1 cellular context compared by ENCODE assay signal in the genomic region with DNA sequence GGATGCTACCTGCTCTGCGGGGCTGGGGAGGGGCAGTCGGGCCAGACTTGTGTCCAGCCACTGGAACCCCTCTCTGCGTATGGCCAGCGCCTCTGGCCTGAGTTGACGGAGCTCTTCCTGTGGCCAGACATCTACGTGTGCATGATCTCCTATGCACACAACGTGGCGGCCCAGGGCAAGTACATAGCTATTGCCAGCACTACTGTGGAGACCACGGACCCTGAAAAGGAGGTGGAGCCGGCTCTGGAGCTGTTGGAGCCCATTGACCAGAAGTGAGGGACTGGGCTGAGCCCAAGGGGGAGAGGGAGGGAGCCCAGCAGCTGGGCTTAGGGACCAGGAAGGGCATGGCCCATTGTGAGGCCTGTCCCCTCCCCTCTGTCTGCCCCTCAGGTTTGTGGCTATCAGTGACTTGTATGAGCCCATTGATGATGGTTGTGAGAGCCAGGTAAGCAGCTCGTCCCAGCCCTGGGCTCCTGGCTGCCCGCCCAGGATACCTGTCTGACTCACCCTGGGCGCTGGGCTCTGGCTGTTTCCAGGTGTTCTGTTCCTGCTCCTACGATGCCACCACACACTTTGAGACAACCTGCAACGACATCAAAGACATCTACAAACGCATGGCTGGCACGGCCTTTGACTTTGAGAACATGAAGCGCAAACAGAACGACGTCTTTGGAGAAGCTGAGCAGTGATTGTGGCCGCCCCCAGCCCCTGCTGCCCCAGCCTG.
TF ChIP-seq lines count a peak whose summit lies in the region.

No MANE protein-coding gene starts in this region.

TF ChIP-seq in GM23338, 12 proteins besides CTCF, POLR2A, EP300 and RAD21 (continued from another document):
- TF ChIP-seq, protein P1, sequence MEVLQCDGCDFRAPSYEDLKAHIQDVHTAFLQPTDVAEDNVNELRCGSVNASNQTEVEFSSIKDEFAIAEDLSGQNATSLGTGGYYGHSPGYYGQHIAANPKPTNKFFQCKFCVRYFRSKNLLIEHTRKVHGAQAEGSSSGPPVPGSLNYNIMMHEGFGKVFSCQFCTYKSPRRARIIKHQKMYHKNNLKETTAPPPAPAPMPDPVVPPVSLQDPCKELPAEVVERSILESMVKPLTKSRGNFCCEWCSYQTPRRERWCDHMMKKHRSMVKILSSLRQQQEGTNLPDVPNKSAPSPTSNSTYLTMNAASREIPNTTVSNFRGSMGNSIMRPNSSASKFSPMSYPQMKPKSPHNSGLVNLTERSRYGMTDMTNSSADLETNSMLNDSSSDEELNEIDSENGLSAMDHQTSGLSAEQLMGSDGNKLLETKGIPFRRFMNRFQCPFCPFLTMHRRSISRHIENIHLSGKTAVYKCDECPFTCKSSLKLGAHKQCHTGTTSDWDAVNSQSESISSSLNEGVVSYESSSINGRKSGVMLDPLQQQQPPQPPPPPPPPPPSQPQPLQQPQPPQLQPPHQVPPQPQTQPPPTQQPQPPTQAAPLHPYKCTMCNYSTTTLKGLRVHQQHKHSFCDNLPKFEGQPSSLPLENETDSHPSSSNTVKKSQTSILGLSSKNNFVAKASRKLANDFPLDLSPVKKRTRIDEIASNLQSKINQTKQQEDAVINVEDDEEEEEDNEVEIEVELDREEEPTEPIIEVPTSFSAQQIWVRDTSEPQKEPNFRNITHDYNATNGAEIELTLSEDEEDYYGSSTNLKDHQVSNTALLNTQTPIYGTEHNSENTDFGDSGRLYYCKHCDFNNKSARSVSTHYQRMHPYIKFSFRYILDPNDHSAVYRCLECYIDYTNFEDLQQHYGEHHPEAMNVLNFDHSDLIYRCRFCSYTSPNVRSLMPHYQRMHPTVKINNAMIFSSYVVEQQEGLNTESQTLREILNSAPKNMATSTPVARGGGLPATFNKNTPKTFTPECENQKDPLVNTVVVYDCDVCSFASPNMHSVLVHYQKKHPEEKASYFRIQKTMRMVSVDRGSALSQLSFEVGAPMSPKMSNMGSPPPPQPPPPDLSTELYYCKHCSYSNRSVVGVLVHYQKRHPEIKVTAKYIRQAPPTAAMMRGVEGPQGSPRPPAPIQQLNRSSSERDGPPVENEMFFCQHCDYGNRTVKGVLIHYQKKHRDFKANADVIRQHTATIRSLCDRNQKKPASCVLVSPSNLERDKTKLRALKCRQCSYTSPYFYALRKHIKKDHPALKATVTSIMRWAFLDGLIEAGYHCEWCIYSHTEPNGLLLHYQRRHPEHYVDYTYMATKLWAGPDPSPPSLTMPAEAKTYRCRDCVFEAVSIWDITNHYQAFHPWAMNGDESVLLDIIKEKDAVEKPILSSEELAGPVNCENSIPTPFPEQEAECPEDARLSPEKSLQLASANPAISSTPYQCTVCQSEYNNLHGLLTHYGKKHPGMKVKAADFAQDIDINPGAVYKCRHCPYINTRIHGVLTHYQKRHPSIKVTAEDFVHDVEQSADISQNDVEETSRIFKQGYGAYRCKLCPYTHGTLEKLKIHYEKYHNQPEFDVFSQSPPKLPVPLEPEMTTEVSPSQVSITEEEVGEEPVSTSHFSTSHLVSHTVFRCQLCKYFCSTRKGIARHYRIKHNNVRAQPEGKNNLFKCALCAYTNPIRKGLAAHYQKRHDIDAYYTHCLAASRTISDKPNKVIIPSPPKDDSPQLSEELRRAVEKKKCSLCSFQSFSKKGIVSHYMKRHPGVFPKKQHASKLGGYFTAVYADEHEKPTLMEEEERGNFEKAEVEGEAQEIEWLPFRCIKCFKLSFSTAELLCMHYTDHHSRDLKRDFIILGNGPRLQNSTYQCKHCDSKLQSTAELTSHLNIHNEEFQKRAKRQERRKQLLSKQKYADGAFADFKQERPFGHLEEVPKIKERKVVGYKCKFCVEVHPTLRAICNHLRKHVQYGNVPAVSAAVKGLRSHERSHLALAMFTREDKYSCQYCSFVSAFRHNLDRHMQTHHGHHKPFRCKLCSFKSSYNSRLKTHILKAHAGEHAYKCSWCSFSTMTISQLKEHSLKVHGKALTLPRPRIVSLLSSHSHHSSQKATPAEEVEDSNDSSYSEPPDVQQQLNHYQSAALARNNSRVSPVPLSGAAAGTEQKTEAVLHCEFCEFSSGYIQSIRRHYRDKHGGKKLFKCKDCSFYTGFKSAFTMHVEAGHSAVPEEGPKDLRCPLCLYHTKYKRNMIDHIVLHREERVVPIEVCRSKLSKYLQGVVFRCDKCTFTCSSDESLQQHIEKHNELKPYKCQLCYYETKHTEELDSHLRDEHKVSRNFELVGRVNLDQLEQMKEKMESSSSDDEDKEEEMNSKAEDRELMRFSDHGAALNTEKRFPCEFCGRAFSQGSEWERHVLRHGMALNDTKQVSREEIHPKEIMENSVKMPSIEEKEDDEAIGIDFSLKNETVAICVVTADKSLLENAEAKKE (CRISPR knock-in tag; IDR thresholded peaks at IDR 0.05), result no peak
- TF ChIP-seq ZNF114 (CRISPR knock-in tag; IDR thresholded peaks at IDR 0.05) (no peak), ZNF331 (CRISPR knock-in tag; IDR thresholded peaks at IDR 0.05; ENCODE audit: low read depth) (no peak), NANOG (IDR thresholded peaks at IDR 0.05; ENCODE audit: borderline replicate concordance) (no peak), POLR2AphosphoS5 (IDR thresholded peaks at IDR 0.05; ENCODE audit: low read depth) (no peak), CREB1 (CRISPR knock-in tag; IDR thresholded peaks at IDR 0.05; ENCODE audit: low read depth) (no peak), STAT1 (IDR thresholded peaks at IDR 0.05; ENCODE audit: unreplicated experiment) (no peak), EZH2 (IDR thresholded peaks at IDR 0.05; ENCODE audit: low read depth, unreplicated experiment) (no peak)
- TF ChIP-seq, protein P2, sequence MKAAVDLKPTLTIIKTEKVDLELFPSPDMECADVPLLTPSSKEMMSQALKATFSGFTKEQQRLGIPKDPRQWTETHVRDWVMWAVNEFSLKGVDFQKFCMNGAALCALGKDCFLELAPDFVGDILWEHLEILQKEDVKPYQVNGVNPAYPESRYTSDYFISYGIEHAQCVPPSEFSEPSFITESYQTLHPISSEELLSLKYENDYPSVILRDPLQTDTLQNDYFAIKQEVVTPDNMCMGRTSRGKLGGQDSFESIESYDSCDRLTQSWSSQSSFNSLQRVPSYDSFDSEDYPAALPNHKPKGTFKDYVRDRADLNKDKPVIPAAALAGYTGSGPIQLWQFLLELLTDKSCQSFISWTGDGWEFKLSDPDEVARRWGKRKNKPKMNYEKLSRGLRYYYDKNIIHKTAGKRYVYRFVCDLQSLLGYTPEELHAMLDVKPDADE (IDR thresholded peaks at IDR 0.05), result no peak
- TF ChIP-seq, protein P3, sequence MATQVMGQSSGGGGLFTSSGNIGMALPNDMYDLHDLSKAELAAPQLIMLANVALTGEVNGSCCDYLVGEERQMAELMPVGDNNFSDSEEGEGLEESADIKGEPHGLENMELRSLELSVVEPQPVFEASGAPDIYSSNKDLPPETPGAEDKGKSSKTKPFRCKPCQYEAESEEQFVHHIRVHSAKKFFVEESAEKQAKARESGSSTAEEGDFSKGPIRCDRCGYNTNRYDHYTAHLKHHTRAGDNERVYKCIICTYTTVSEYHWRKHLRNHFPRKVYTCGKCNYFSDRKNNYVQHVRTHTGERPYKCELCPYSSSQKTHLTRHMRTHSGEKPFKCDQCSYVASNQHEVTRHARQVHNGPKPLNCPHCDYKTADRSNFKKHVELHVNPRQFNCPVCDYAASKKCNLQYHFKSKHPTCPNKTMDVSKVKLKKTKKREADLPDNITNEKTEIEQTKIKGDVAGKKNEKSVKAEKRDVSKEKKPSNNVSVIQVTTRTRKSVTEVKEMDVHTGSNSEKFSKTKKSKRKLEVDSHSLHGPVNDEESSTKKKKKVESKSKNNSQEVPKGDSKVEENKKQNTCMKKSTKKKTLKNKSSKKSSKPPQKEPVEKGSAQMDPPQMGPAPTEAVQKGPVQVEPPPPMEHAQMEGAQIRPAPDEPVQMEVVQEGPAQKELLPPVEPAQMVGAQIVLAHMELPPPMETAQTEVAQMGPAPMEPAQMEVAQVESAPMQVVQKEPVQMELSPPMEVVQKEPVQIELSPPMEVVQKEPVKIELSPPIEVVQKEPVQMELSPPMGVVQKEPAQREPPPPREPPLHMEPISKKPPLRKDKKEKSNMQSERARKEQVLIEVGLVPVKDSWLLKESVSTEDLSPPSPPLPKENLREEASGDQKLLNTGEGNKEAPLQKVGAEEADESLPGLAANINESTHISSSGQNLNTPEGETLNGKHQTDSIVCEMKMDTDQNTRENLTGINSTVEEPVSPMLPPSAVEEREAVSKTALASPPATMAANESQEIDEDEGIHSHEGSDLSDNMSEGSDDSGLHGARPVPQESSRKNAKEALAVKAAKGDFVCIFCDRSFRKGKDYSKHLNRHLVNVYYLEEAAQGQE (IDR thresholded peaks at IDR 0.05; ENCODE audit: unreplicated experiment), result no peak
